Comparison of ENCODE assay signal across 36 cellular contexts in the genomic region with DNA sequence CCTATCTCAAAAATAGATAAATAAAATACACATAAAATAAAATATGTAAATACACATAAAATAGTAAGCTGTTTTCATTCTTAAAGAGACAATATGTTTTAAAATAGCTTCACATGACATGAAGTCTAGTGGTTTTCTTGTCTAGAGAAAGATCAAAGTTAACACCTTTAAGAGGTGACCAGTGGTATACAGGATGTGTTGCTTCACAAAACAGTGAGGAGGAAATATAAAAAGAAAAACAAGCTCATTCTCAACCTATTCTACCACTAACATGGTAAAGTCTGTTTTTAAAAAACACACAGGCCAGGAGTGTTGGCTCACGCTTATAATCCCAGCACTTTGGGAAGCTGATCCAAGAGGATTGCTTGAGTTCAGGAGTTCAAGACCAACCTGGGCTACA.
"Had no signal": no experiment of that assay in that cellular context is flagged by ENCODE, and none has a peak within 500 bp of the region (broad histone marks: within the 10 kb centered on the region; RNA-seq: fewer than 3 reads in every experiment).

No MANE protein-coding gene starts in this region.

- H3K27me3 Mint-ChIP-seq: activated naive CD4-positive, alpha-beta T cell treated with anti-CD3 and anti-CD28 coated beads, Interleukin-2, amount 10 ng/mL, durations not matched to agents 7 days and 5 days; activated naive CD4-positive, alpha-beta T cell treated with anti-CD3 and anti-CD28 coated beads, Interleukin-2, amount 50 U/mL, for 24 hours; activated naive CD8-positive, alpha-beta T cell; activated naive CD8-positive, alpha-beta T cell treated with anti-CD3 and anti-CD28 coated beads for 36 hours; activated naive CD8-positive, alpha-beta T cell treated with anti-CD3 and anti-CD28 coated beads, Interleukin-2, amount 10 ng/mL, durations not matched to agents 7 days and 5 days; activated naive CD8-positive, alpha-beta T cell treated with anti-CD3 and anti-CD28 coated beads, Interleukin-2, amount 50 U/mL, for 24 hours; activated T-cell treated with anti-CD3 and anti-CD28 coated beads, Interleukin-2, amount 50 U/mL, for 24 hours; activated T-helper 17 cell treated with anti-CD3 and anti-CD28 coated beads, Interleukin-2, amount 50 U/mL, for 72 hours; brain; central memory CD8-positive, alpha-beta T cell had no signal

- ATAC-seq: activated naive CD4-positive, alpha-beta T cell treated with anti-CD3 and anti-CD28 coated beads, Interleukin-2, amount 50 U/mL, for 72 hours; activated naive CD8-positive, alpha-beta T cell treated with anti-CD3 and anti-CD28 coated beads, Interleukin-2, amount 50 U/mL, for 24 hours; activated T-cell treated with anti-CD3 and anti-CD28 coated beads, Interleukin-2, amount 50 U/mL, for 4 hours; activated T-cell treated with anti-CD3 and anti-CD28 coated beads, Interleukin-2, amount 50 U/mL, for 72 hours; activated T-helper 17 cell treated with anti-CD3 and anti-CD28 coated beads, Interleukin-2, amount 50 U/mL, for 72 hours; body of pancreas had no signal

- H3K36me3 Mint-ChIP-seq: activated naive CD4-positive, alpha-beta T cell treated with anti-CD3 and anti-CD28 coated beads, Interleukin-2, amount 10 ng/mL, durations not matched to agents 7 days and 5 days; activated naive CD4-positive, alpha-beta T cell treated with anti-CD3 and anti-CD28 coated beads, Interleukin-2, amount 50 U/mL, for 24 hours; activated naive CD4-positive, alpha-beta T cell treated with anti-CD3 and anti-CD28 coated beads, Interleukin-2, amount 50 U/mL, for 72 hours; activated naive CD8-positive, alpha-beta T cell; activated naive CD8-positive, alpha-beta T cell treated with anti-CD3 and anti-CD28 coated beads for 36 hours; activated naive CD8-positive, alpha-beta T cell treated with anti-CD3 and anti-CD28 coated beads, Interleukin-2, amount 10 ng/mL, durations not matched to agents 7 days and 5 days; brain had no signal

- H3K4me3 Mint-ChIP-seq: activated naive CD4-positive, alpha-beta T cell treated with anti-CD3 and anti-CD28 coated beads for 36 hours; activated naive CD4-positive, alpha-beta T cell treated with anti-CD3 and anti-CD28 coated beads, Interleukin-2, amount 10 ng/mL, durations not matched to agents 7 days and 5 days; activated naive CD4-positive, alpha-beta T cell treated with anti-CD3 and anti-CD28 coated beads, Interleukin-2, amount 50 U/mL, for 24 hours; activated naive CD8-positive, alpha-beta T cell; activated naive CD8-positive, alpha-beta T cell treated with anti-CD3 and anti-CD28 coated beads for 36 hours; activated naive CD8-positive, alpha-beta T cell treated with anti-CD3 and anti-CD28 coated beads, Interleukin-2, amount 10 ng/mL, durations not matched to agents 7 days and 5 days; activated naive CD8-positive, alpha-beta T cell treated with anti-CD3 and anti-CD28 coated beads, Interleukin-2, amount 50 U/mL, for 24 hours; activated T-cell treated with anti-CD3 and anti-CD28 coated beads, Interleukin-2, amount 50 U/mL, for 24 hours; activated T-cell treated with anti-CD3 and anti-CD28 coated beads, Interleukin-2, amount 50 U/mL, for 4 hours; activated T-cell treated with anti-CD3 and anti-CD28 coated beads, Interleukin-2, amount 50 U/mL, for 72 hours; activated T-helper 1 cell treated with anti-CD3 and anti-CD28 coated beads, Interleukin-12 subunit alpha, Interleukin-12 subunit beta, Interleukin-2, Interleukin-4 antibody, amounts not matched to agents 30 ng/mL and 10 ng/mL and 1 ng/mL, durations not matched to agents 14 hours and 24 hours and 36 hours; activated T-helper 17 cell treated with anti-CD3 and anti-CD28 coated beads, Interleukin-2, amount 50 U/mL, for 72 hours; brain; central memory CD8-positive, alpha-beta T cell had no signal

- DNase-seq: activated effector memory CD4-positive, alpha-beta T cell treated with anti-CD3 and anti-CD28 coated beads, Interleukin-2, amount 50 U/mL, for 16 hours; activated effector memory CD4-positive, alpha-beta T cell treated with Interleukin-2 at 50 U/mL for 16 hours; activated gamma-delta T cell; activated gamma-delta T cell treated with Interleukin-2 at 50 U/mL for 16 hours; activated naive CD4-positive, alpha-beta T cell; activated naive CD4-positive, alpha-beta T cell treated with anti-CD3 and anti-CD28 coated beads for 36 hours; activated naive CD4-positive, alpha-beta T cell treated with anti-CD3 and anti-CD28 coated beads, Interleukin-2, amount 10 ng/mL, durations not matched to agents 7 days and 5 days; activated naive CD4-positive, alpha-beta T cell treated with anti-CD3 and anti-CD28 coated beads, Interleukin-2, amount 50 U/mL, for 16 hours; activated naive CD4-positive, alpha-beta T cell treated with Interleukin-2 at 50 U/mL for 16 hours; activated naive CD8-positive, alpha-beta T cell treated with anti-CD3 and anti-CD28 coated beads for 36 hours; activated naive CD8-positive, alpha-beta T cell treated with anti-CD3 and anti-CD28 coated beads, Interleukin-2, amount 10 ng/mL, durations not matched to agents 7 days and 5 days; activated naive CD8-positive, alpha-beta T cell treated with anti-CD3 and anti-CD28 coated beads, Interleukin-2, amount 50 U/mL, for 24 hours; activated T-cell treated with anti-CD3 and anti-CD28 coated beads for 4 hours; activated T-cell treated with anti-CD3 and anti-CD28 coated beads, Interleukin-2, amount 50 U/mL, for 1 hour; activated T-cell treated with anti-CD3 and anti-CD28 coated beads, Interleukin-2, amount 50 U/mL, for 24 hours; activated T-cell treated with anti-CD3 and anti-CD28 coated beads, Interleukin-2, amount 50 U/mL, for 4 hours; activated T-cell treated with anti-CD3 and anti-CD28 coated beads, Interleukin-2, amount 50 U/mL, for 48 hours; activated T-cell treated with anti-CD3 and anti-CD28 coated beads, Interleukin-2, amount 50 U/mL, for 72 hours; adrenal gland; amniotic stem cell; amygdala; anterior cingulate cortex; aorta; body of pancreas; brain microvascular endothelial cell; caudate nucleus; central memory CD4-positive, alpha-beta T cell; cerebellar nuclear complex had no signal

- H3K4me1 Mint-ChIP-seq: activated naive CD4-positive, alpha-beta T cell treated with anti-CD3 and anti-CD28 coated beads, Interleukin-2, amount 10 ng/mL, durations not matched to agents 7 days and 5 days; activated naive CD4-positive, alpha-beta T cell treated with anti-CD3 and anti-CD28 coated beads, Interleukin-2, amount 50 U/mL, for 24 hours; activated naive CD8-positive, alpha-beta T cell treated with anti-CD3 and anti-CD28 coated beads for 36 hours; activated T-helper 17 cell treated with anti-CD3 and anti-CD28 coated beads, Interleukin-2, amount 50 U/mL, for 72 hours; brain; central memory CD8-positive, alpha-beta T cell had no signal

- H3K27ac Mint-ChIP-seq: activated naive CD4-positive, alpha-beta T cell treated with anti-CD3 and anti-CD28 coated beads for 36 hours; activated naive CD4-positive, alpha-beta T cell treated with anti-CD3 and anti-CD28 coated beads, Interleukin-2, amount 10 ng/mL, durations not matched to agents 7 days and 5 days; activated naive CD4-positive, alpha-beta T cell treated with anti-CD3 and anti-CD28 coated beads, Interleukin-2, amount 50 U/mL, for 24 hours; activated naive CD4-positive, alpha-beta T cell treated with anti-CD3 and anti-CD28 coated beads, Interleukin-2, amount 50 U/mL, for 72 hours; activated naive CD8-positive, alpha-beta T cell; activated naive CD8-positive, alpha-beta T cell treated with anti-CD3 and anti-CD28 coated beads for 36 hours; activated naive CD8-positive, alpha-beta T cell treated with anti-CD3 and anti-CD28 coated beads, Interleukin-2, amount 10 ng/mL, durations not matched to agents 7 days and 5 days; activated naive CD8-positive, alpha-beta T cell treated with anti-CD3 and anti-CD28 coated beads, Interleukin-2, amount 50 U/mL, for 24 hours; activated T-cell treated with anti-CD3 and anti-CD28 coated beads, Interleukin-2, amount 50 U/mL, for 24 hours; activated T-cell treated with anti-CD3 and anti-CD28 coated beads, Interleukin-2, amount 50 U/mL, for 72 hours; activated T-helper 1 cell treated with anti-CD3 and anti-CD28 coated beads, Interleukin-12 subunit alpha, Interleukin-12 subunit beta, Interleukin-2, Interleukin-4 antibody, amounts not matched to agents 30 ng/mL and 10 ng/mL and 1 ng/mL, durations not matched to agents 14 hours and 24 hours and 36 hours; activated T-helper 17 cell treated with anti-CD3 and anti-CD28 coated beads, Interleukin-2, amount 50 U/mL, for 72 hours; activated T-helper 2 cell treated with anti-CD3 and anti-CD28 coated beads, Interferon-gamma antibody, Interleukin-2, Interleukin-4, amounts not matched to agents 10 μg/mL and 5 μg/mL and 100 μg/mL, durations not matched to agents 14 hours and 24 hours and 36 hours; brain had no signal

- H3K9me3 Mint-ChIP-seq: activated naive CD4-positive, alpha-beta T cell treated with anti-CD3 and anti-CD28 coated beads for 36 hours; activated naive CD4-positive, alpha-beta T cell treated with anti-CD3 and anti-CD28 coated beads, Interleukin-2, amount 10 ng/mL, durations not matched to agents 7 days and 5 days; activated naive CD4-positive, alpha-beta T cell treated with anti-CD3 and anti-CD28 coated beads, Interleukin-2, amount 50 U/mL, for 24 hours; activated naive CD4-positive, alpha-beta T cell treated with anti-CD3 and anti-CD28 coated beads, Interleukin-2, amount 50 U/mL, for 72 hours; activated naive CD8-positive, alpha-beta T cell treated with anti-CD3 and anti-CD28 coated beads for 36 hours; activated naive CD8-positive, alpha-beta T cell treated with anti-CD3 and anti-CD28 coated beads, Interleukin-2, amount 10 ng/mL, durations not matched to agents 7 days and 5 days; activated naive CD8-positive, alpha-beta T cell treated with anti-CD3 and anti-CD28 coated beads, Interleukin-2, amount 50 U/mL, for 24 hours; activated T-cell treated with anti-CD3 and anti-CD28 coated beads, Interleukin-2, amount 50 U/mL, for 24 hours; activated T-cell treated with anti-CD3 and anti-CD28 coated beads, Interleukin-2, amount 50 U/mL, for 4 hours; activated T-helper 1 cell treated with anti-CD3 and anti-CD28 coated beads, Interleukin-12 subunit alpha, Interleukin-12 subunit beta, Interleukin-2, Interleukin-4 antibody, amounts not matched to agents 30 ng/mL and 10 ng/mL and 1 ng/mL, durations not matched to agents 14 hours and 24 hours and 36 hours; activated T-helper 17 cell treated with anti-CD3 and anti-CD28 coated beads, Interleukin-2, amount 50 U/mL, for 72 hours; activated T-helper 2 cell treated with anti-CD3 and anti-CD28 coated beads, Interferon-gamma antibody, Interleukin-2, Interleukin-4, amounts not matched to agents 10 μg/mL and 5 μg/mL and 100 μg/mL, durations not matched to agents 14 hours and 24 hours and 36 hours; brain had no signal
